In the genomic region with DNA sequence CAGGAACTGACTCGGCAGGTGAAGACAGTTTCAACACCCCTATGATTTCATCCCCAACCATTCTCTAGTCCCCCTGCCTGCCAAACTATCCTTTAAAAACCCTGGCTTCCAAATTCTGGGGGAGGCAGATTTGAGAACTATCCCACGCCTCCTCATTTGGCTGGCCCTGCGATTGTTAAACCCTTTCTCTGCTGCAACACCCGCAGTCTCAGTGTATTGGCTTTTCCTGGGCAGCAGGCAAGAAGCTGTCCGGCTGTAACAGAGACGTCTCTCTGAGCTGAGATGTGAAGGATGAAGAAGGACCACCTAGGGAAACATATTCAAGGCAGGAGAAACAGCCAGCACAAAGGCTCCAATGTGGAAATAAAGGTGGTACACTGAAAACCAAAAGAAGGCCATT, we compare ENCODE assay signal across 26 cellular contexts. TPM values are rescaled to one million over a fixed set of nuclear protein-coding genes. Genes with fewer than 3 reads are reported as not detected.
DNase-seq lines count a peak whose midpoint lies in the region; ATAC-seq, FAIRE-seq and TF ChIP-seq lines count a peak whose summit lies in the region.
"Had no signal": no experiment of that assay in that cellular context is flagged by ENCODE, and none has a peak within 500 bp of the region (broad histone marks: within the 10 kb centered on the region; RNA-seq: fewer than 3 reads in every experiment).

No MANE protein-coding gene starts in this region.

- peaks cover 11% of the 10 kb centered on the region for H3K4me1 Mint-ChIP-seq in endothelial cell (ENCODE audit: unreplicated experiment)

- H3K9ac ChIP-seq in HepG2 (ENCODE audit: insufficient read depth, low read depth, low read length) (no peak overlapping the region), kidney (ENCODE audit: low read length in 2 of 2) (no peak overlapping the region)
- H3K9ac ChIP-seq: BLaER1 had no signal

- H3K4me3 ChIP-seq in HepG2 (replicated peaks in 1 of 3; ENCODE audit: insufficient read depth in 1 of 3, low read depth in 2 of 3, low read length in 3 of 3) (no peak overlapping the region), right lobe of liver (no peak overlapping the region), kidney (ENCODE audit: low read length in 2 of 2) (no peak overlapping the region)
- H3K4me3 ChIP-seq: BLaER1, esophagus squamous epithelium, heart right ventricle, lung, Peyer's patch, right atrium auricular region had no signal

- H3K9me3 ChIP-seq in HepG2 (ENCODE audit: low read length) (peaks cover 17% of the 10 kb centered on the region), right lobe of liver (no peaks in the 10 kb centered on the region), kidney (ENCODE audit: control insufficient read depth in 1 of 2, low read length in 2 of 2) (peaks cover 0 to 6% of the 10 kb centered on the region in 2 donors)

- peak overlapping the region; percentile 67 for H3K4me3 Mint-ChIP-seq in endothelial cell (ENCODE audit: unreplicated experiment)
- H3K4me3 Mint-ChIP-seq: dendritic cell treated with granulocyte-macrophage colony-stimulating factor and Interleukin-4, amounts not matched to agents 40 ng/mL and 50 ng/mL, for 4 days; type B pancreatic cell had no signal

- H3K79me2 ChIP-seq in HepG2 (ENCODE audit: insufficient read depth, low read length), result peaks cover 15% of the 10 kb centered on the region

- H3K27ac Mint-ChIP-seq in endothelial cell (ENCODE audit: unreplicated experiment), result no peak overlapping the region
- H3K27ac Mint-ChIP-seq: dendritic cell treated with granulocyte-macrophage colony-stimulating factor and Interleukin-4, amounts not matched to agents 40 ng/mL and 50 ng/mL, for 4 days; type B pancreatic cell had no signal

- peaks cover 21% of the 10 kb centered on the region for H3K4me1 ChIP-seq in HepG2 (ENCODE audit: insufficient read depth, low read length)
- H3K4me1 ChIP-seq in right lobe of liver, result peaks cover 0 to 17% (median 7%) of the 10 kb centered on the region in 4 donors
- peaks cover 4 to 13% of the 10 kb centered on the region in 2 donors for H3K4me1 ChIP-seq in kidney (ENCODE audit: control insufficient read depth in 1 of 2, insufficient read depth in 1 of 2, low read depth in 1 of 2, low read length in 2 of 2)

- CTCF ChIA-PET in HepG2 (lab: Yijun Ruan, JAX; ENCODE audit: low intra/inter-chr PET ratio, low total read pairs), result no interaction called here

- H3K27ac ChIP-seq in HepG2 (ENCODE audit: extremely low read length, insufficient read depth, low read length) (no peak overlapping the region), right lobe of liver (no peak overlapping the region), kidney (ENCODE audit: low read depth in 2 of 2, low read length in 2 of 2) (no peak overlapping the region)
- H3K27ac ChIP-seq: BLaER1, esophagus squamous epithelium, heart right ventricle, Peyer's patch, right atrium auricular region, WERI-Rb-1 had no signal

- H3K27me3 Mint-ChIP-seq in endothelial cell (ENCODE audit: unreplicated experiment), result peaks cover 4% of the 10 kb centered on the region
- H3K27me3 Mint-ChIP-seq: dendritic cell treated with granulocyte-macrophage colony-stimulating factor and Interleukin-4, amounts not matched to agents 40 ng/mL and 50 ng/mL, for 4 days; type B pancreatic cell had no signal

- TF ChIP-seq EP300 in HepG2 (IDR thresholded peaks at IDR 0.05; ENCODE audit: low read depth in 2 of 2, low read length in 2 of 2) (no peak), HepG2 (CRISPR knock-in tag; IDR thresholded peaks at IDR 0.05; ENCODE audit: borderline replicate concordance) (no peak)

- intact Hi-C loops in HepG2 (cut with micrococcal nuclease; ENCODE audit: unreplicated experiment), result no loop called here
- intact Hi-C loops in right lobe of liver (cut with DNase I), result no loop called here
- intact Hi-C loops in kidney (cut with DNase I), result no loop called here

- no peaks in the 10 kb centered on the region for H4K20me1 ChIP-seq in HepG2 (ENCODE audit: insufficient read depth, low read length)

- H2AFZ ChIP-seq in HepG2 (ENCODE audit: low read length), result no peak overlapping the region

- TF ChIP-seq POLR2A in HepG2 (IDR thresholded peaks at IDR 0.05; ENCODE audit: insufficient read depth in 1 of 2, low read depth in 2 of 2, low read length in 2 of 2) (no peak), right lobe of liver (IDR thresholded peaks at IDR 0.05) (no peak)

- H3K27me3 ChIP-seq in HepG2 (ENCODE audit: control insufficient read depth in 1 of 2, insufficient read depth in 2 of 2, low read length in 2 of 2) (no peaks in the 10 kb centered on the region), right lobe of liver (no peaks in the 10 kb centered on the region)
- H3K27me3 ChIP-seq: BLaER1, esophagus squamous epithelium, heart right ventricle, Peyer's patch, right atrium auricular region had no signal

- H3K36me3 ChIP-seq in HepG2 (replicated peaks in 1 of 2; ENCODE audit: control insufficient read depth in 1 of 2, insufficient read depth in 2 of 2, low read length in 2 of 2) (peaks cover 30 to 61% of the 10 kb centered on the region in 2 experiments), right lobe of liver (peaks cover 0 to 65% (median 40%) of the 10 kb centered on the region in 4 donors), kidney (ENCODE audit: control insufficient read depth in 1 of 2, insufficient read depth in 2 of 2, low read length in 2 of 2) (peaks cover 34 to 37% of the 10 kb centered on the region in 2 donors)

- FAIRE-seq in HepG2 (lab: Jason Lieb, UNC), result no peak
- FAIRE-seq in kidney (lab: Jason Lieb, UNC), result no peak
- FAIRE-seq: H54 had no signal

- in situ Hi-C loops in HepG2 (cut with HindIII; ENCODE audit: extremely low pct_ligation_motif_present, low pct_unique_long_range_greater_than_20kb), result no loop called here

- TF ChIP-seq RAD21 in HepG2 (CRISPR knock-in tag; IDR thresholded peaks at IDR 0.05), result no peak

- TF ChIP-seq CTCF in HepG2 (CRISPR knock-in tag; IDR thresholded peaks at IDR 0.05) (no peak), right lobe of liver (IDR thresholded peaks at IDR 0.05) (no peak), endothelial cell (IDR thresholded peaks at IDR 0.05; ENCODE audit: unreplicated experiment) (no peak), kidney (IDR thresholded peaks at IDR 0.05; ENCODE audit: borderline replicate concordance, extremely low read depth, insufficient read depth) (no peak)

- ATAC-seq in HepG2 (no peak), right lobe of liver (no peak), GM21423 (IDR thresholded peaks at IDR 0.05; ENCODE audit: unreplicated experiment) (no peak)
- ATAC-seq: heart right ventricle had no signal

- POLR2A ChIA-PET in HepG2 (lab: Yijun Ruan, JAX), result interaction anchor here (0.7 to 1.0 kb wide), 3 partner anchors 10 to 27 kb away, joined by 3 read pairs; no protein-coding TSS in a partner anchor

- H3K9me3 Mint-ChIP-seq in endothelial cell (ENCODE audit: unreplicated experiment), result no peaks in the 10 kb centered on the region
- H3K9me3 Mint-ChIP-seq: type B pancreatic cell had no signal

- no TSS peak for BruUV-seq in HepG2 (replicated peaks; lab: Mats Ljungman, UMichigan)

- H3K4me2 ChIP-seq in HepG2 (ENCODE audit: low read depth, low read length), result no peak overlapping the region
- H3K4me2 ChIP-seq: BLaER1 had no signal

- peaks cover 57% of the 10 kb centered on the region for H3K36me3 Mint-ChIP-seq in endothelial cell (ENCODE audit: low read depth, unreplicated experiment)

- WGBS in HepG2 (ENCODE audit: low lambda C conversion rate), result 95% methylated on average over 6 of the region's 6 CpGs
- 92% methylated on average over 6 of the region's 6 CpGs for WGBS in right lobe of liver (ENCODE audit: insufficient coverage, low coverage, low lambda C conversion rate, missing lambda C conversion rate)

- DNase-seq in HepG2 (ENCODE audit: low spot score), result no peak
- no peak for DNase-seq in right lobe of liver
- no peak for DNase-seq in endothelial cell (ENCODE audit: low spot score)
- DNase-seq in AG08395 (ENCODE audit: low spot score), result no peak
- no peak for DNase-seq in kidney
- DNase-seq: activated effector memory CD4-positive, alpha-beta T cell treated with Interleukin-2 at 50 U/mL for 16 hours; DMS79 treated with DMSO at 0.1 percent for 48 hours; esophagus squamous epithelium; foreskin melanocyte; GF-D8; heart right ventricle; NCI-H1092 treated with DMSO at 0.1 percent for 48 hours; NCI-H1930; NCI-H526 treated with DMSO at 0.1 percent for 48 hours; Peyer's patch; SHP77 treated with DMSO at 0.1 percent for 48 hours; T-helper 9 cell; WERI-Rb-1 had no signal

RNA-seq across cellular contexts. Expression of a gene that starts 6.6 kb away (rescaled TPM):
- total RNA-seq in HepG2 (2016; rRNA removed; fragmentation: Illumina TruSeq; extraction: Trizol) (16.7 and 18.5 TPM in 2 replicates), right lobe of liver (10 to 100 TPM; 22.5 to 40.3 (median 29.8) TPM), endothelial cell (ENCODE audit: unreplicated experiment) (80.0 TPM), kidney (74.6 TPM)
- total RNA-seq in HepG2 (2016; cell fraction: cytosol; rRNA removed; fragmentation: Illumina TruSeq; extraction: Trizol; ENCODE audit: low read depth), result 13.5 and 13.9 TPM in 2 replicates
- 11.7 and 18.2 TPM in 2 replicates for total RNA-seq in HepG2 (2016; cell fraction: insoluble cytoplasmic fraction; rRNA removed; fragmentation: Illumina TruSeq; extraction: Trizol)
- total RNA-seq in HepG2 (2016; cell fraction: membrane; rRNA removed; fragmentation: Illumina TruSeq; extraction: Trizol), result 42.0 and 46.1 TPM in 2 replicates
- total RNA-seq in HepG2 (2016; cell fraction: nucleus; rRNA removed; fragmentation: Illumina TruSeq; extraction: Trizol), result 13.4 and 15.1 TPM in 2 replicates
- polyA plus RNA-seq in HepG2 (2011; rRNA removed) (65.4 and 103 TPM in 2 replicates), kidney (ENCODE audit: insufficient read depth, low read depth, low replicate concordance) (75.0 TPM)
- 63.0 and 69.3 TPM in 2 replicates for polyA plus RNA-seq in HepG2 (2011; cell fraction: cytosol; rRNA removed)
- polyA plus RNA-seq in HepG2 (2011; cell fraction: nucleus; rRNA removed), result 134 and 138 TPM in 2 replicates
- polyA plus RNA-seq in HepG2 (2012), result 36.1 and 53.0 TPM in 2 replicates
- 33.4 and 37.1 TPM in 2 replicates for polyA plus RNA-seq in HepG2 (2016; cell fraction: cytosol; fragmentation: Illumina TruSeq; extraction: Trizol; ENCODE audit: low read depth)
- polyA plus RNA-seq in HepG2 (2016; cell fraction: insoluble cytoplasmic fraction; fragmentation: Illumina TruSeq; extraction: Trizol; ENCODE audit: low read depth), result 18.0 and 19.3 TPM in 2 replicates
- polyA plus RNA-seq in HepG2 (2016; cell fraction: membrane; fragmentation: Illumina TruSeq; extraction: Trizol; ENCODE audit: low read depth), result 54.8 and 59.0 TPM in 2 replicates
- 32.9 and 35.5 TPM in 2 replicates for polyA plus RNA-seq in HepG2 (2016; cell fraction: nucleus; fragmentation: Illumina TruSeq; extraction: Trizol; ENCODE audit: insufficient read depth, low read depth)
- polyA minus RNA-seq in HepG2 (2011; rRNA and poly(A)+ RNA removed; ENCODE audit: low replicate concordance), result 41.6 and 91.9 TPM in 2 replicates
- polyA minus RNA-seq in HepG2 (2011; cell fraction: cytosol; rRNA and poly(A)+ RNA removed), result 15.4 and 21.1 TPM in 2 replicates
- 22.4 and 22.6 TPM in 2 replicates for polyA minus RNA-seq in HepG2 (2011; cell fraction: nucleus; rRNA and poly(A)+ RNA removed)

RNA-seq across cellular contexts. Expression of a gene that starts 15.4 kb away (rescaled TPM):
- total RNA-seq in HepG2 (2016; rRNA removed; fragmentation: Illumina TruSeq; extraction: Trizol) (25.7 and 32.8 TPM in 2 replicates), right lobe of liver (10 to 100 TPM; 31.4 to 78.6 (median 51.7) TPM), endothelial cell (ENCODE audit: unreplicated experiment) (63.3 TPM), kidney (77.9 TPM)
- 12.5 and 17.4 TPM in 2 replicates for total RNA-seq in HepG2 (2016; cell fraction: cytosol; rRNA removed; fragmentation: Illumina TruSeq; extraction: Trizol; ENCODE audit: low read depth)
- total RNA-seq in HepG2 (2016; cell fraction: insoluble cytoplasmic fraction; rRNA removed; fragmentation: Illumina TruSeq; extraction: Trizol), result 27.8 and 33.7 TPM in 2 replicates
- total RNA-seq in HepG2 (2016; cell fraction: membrane; rRNA removed; fragmentation: Illumina TruSeq; extraction: Trizol), result 18.2 and 19.8 TPM in 2 replicates
- total RNA-seq in HepG2 (2016; cell fraction: nucleus; rRNA removed; fragmentation: Illumina TruSeq; extraction: Trizol), result 13.7 and 15.3 TPM in 2 replicates
- polyA plus RNA-seq in HepG2 (2011; rRNA removed) (19.1 and 28.5 TPM in 2 replicates), kidney (ENCODE audit: insufficient read depth, low read depth, low replicate concordance) (185 TPM)
- 29.9 and 38.0 TPM in 2 replicates for polyA plus RNA-seq in HepG2 (2011; cell fraction: cytosol; rRNA removed)
- 34.1 and 55.6 TPM in 2 replicates for polyA plus RNA-seq in HepG2 (2011; cell fraction: nucleus; rRNA removed)
- 17.5 and 23.3 TPM in 2 replicates for polyA plus RNA-seq in HepG2 (2012)
- 28.9 and 48.9 TPM in 2 replicates for polyA plus RNA-seq in HepG2 (2016; cell fraction: cytosol; fragmentation: Illumina TruSeq; extraction: Trizol; ENCODE audit: low read depth)
- 44.7 and 50.7 TPM in 2 replicates for polyA plus RNA-seq in HepG2 (2016; cell fraction: insoluble cytoplasmic fraction; fragmentation: Illumina TruSeq; extraction: Trizol; ENCODE audit: low read depth)
- polyA plus RNA-seq in HepG2 (2016; cell fraction: membrane; fragmentation: Illumina TruSeq; extraction: Trizol; ENCODE audit: low read depth), result 31.6 and 41.6 TPM in 2 replicates
- polyA plus RNA-seq in HepG2 (2016; cell fraction: nucleus; fragmentation: Illumina TruSeq; extraction: Trizol; ENCODE audit: insufficient read depth, low read depth), result 39.2 and 40.7 TPM in 2 replicates
- 3.6 and 45.8 TPM in 2 replicates for polyA minus RNA-seq in HepG2 (2011; rRNA and poly(A)+ RNA removed; ENCODE audit: low replicate concordance)
- polyA minus RNA-seq in HepG2 (2011; cell fraction: cytosol; rRNA and poly(A)+ RNA removed), result 3.8 and 5.4 TPM in 2 replicates
- 1.7 and 4.1 TPM in 2 replicates for polyA minus RNA-seq in HepG2 (2011; cell fraction: nucleus; rRNA and poly(A)+ RNA removed)

RNA-seq across cellular contexts. Expression of a gene that starts 24.0 kb away (rescaled TPM):
- total RNA-seq in HepG2 (2016; rRNA removed; fragmentation: Illumina TruSeq; extraction: Trizol) (14.8 and 18.8 TPM in 2 replicates), right lobe of liver (10 to 100 TPM in 3 of 6 experiments, 1 to 10 TPM in 3; 3.2 to 23.8 (median 11.2) TPM), endothelial cell (ENCODE audit: unreplicated experiment) (25.0 TPM), kidney (31.4 TPM)
- total RNA-seq in HepG2 (2016; cell fraction: cytosol; rRNA removed; fragmentation: Illumina TruSeq; extraction: Trizol; ENCODE audit: low read depth), result 35.6 and 43.0 TPM in 2 replicates
- total RNA-seq in HepG2 (2016; cell fraction: insoluble cytoplasmic fraction; rRNA removed; fragmentation: Illumina TruSeq; extraction: Trizol), result 13.0 and 19.7 TPM in 2 replicates
- 47.7 and 65.6 TPM in 2 replicates for total RNA-seq in HepG2 (2016; cell fraction: membrane; rRNA removed; fragmentation: Illumina TruSeq; extraction: Trizol)
- total RNA-seq in HepG2 (2016; cell fraction: nucleus; rRNA removed; fragmentation: Illumina TruSeq; extraction: Trizol), result 12.8 and 17.5 TPM in 2 replicates
- polyA plus RNA-seq in HepG2 (2011; rRNA removed) (27.7 and 36.4 TPM in 2 replicates), kidney (ENCODE audit: insufficient read depth, low read depth, low replicate concordance) (31.6 TPM)
- polyA plus RNA-seq in HepG2 (2011; cell fraction: cytosol; rRNA removed), result 26.2 and 47.9 TPM in 2 replicates
- polyA plus RNA-seq in HepG2 (2011; cell fraction: nucleus; rRNA removed), result 41.2 and 43.3 TPM in 2 replicates
- polyA plus RNA-seq in HepG2 (2012), result 14.8 and 21.6 TPM in 2 replicates
- 55.5 and 75.3 TPM in 2 replicates for polyA plus RNA-seq in HepG2 (2016; cell fraction: cytosol; fragmentation: Illumina TruSeq; extraction: Trizol; ENCODE audit: low read depth)
- polyA plus RNA-seq in HepG2 (2016; cell fraction: insoluble cytoplasmic fraction; fragmentation: Illumina TruSeq; extraction: Trizol; ENCODE audit: low read depth), result 20.6 and 23.9 TPM in 2 replicates
- polyA plus RNA-seq in HepG2 (2016; cell fraction: membrane; fragmentation: Illumina TruSeq; extraction: Trizol; ENCODE audit: low read depth), result 69.4 and 78.8 TPM in 2 replicates
- 25.2 and 32.3 TPM in 2 replicates for polyA plus RNA-seq in HepG2 (2016; cell fraction: nucleus; fragmentation: Illumina TruSeq; extraction: Trizol; ENCODE audit: insufficient read depth, low read depth)
- polyA minus RNA-seq in HepG2 (2011; rRNA and poly(A)+ RNA removed; ENCODE audit: low replicate concordance), result 74.4 and 118 TPM in 2 replicates
- 40.0 and 42.1 TPM in 2 replicates for polyA minus RNA-seq in HepG2 (2011; cell fraction: cytosol; rRNA and poly(A)+ RNA removed)
- 15.6 and 17.8 TPM in 2 replicates for polyA minus RNA-seq in HepG2 (2011; cell fraction: nucleus; rRNA and poly(A)+ RNA removed)

RNA-seq across cellular contexts. Expression of a gene that starts 37.7 kb away (rescaled TPM):
- total RNA-seq in HepG2 (2016; rRNA removed; fragmentation: Illumina TruSeq; extraction: Trizol), result 0.20 TPM in 1 of 2 replicates, not detected in the other
- total RNA-seq in HepG2 (2016; cell fraction: cytosol; rRNA removed; fragmentation: Illumina TruSeq; extraction: Trizol; ENCODE audit: low read depth), result 0.51 TPM in 1 of 2 replicates, not detected in the other
- total RNA-seq in HepG2 (2016; cell fraction: insoluble cytoplasmic fraction; rRNA removed; fragmentation: Illumina TruSeq; extraction: Trizol), result 0.15 TPM in 1 of 2 replicates, not detected in the other
- total RNA-seq in HepG2 (2016; cell fraction: membrane; rRNA removed; fragmentation: Illumina TruSeq; extraction: Trizol), result not detected in 2 replicates
- total RNA-seq in HepG2 (2016; cell fraction: nucleus; rRNA removed; fragmentation: Illumina TruSeq; extraction: Trizol), result 0.56 TPM in 1 of 2 replicates, not detected in the other
- polyA plus RNA-seq in HepG2 (2011; rRNA removed), result 0.44 and 0.49 TPM in 2 replicates
- polyA plus RNA-seq in HepG2 (2011; cell fraction: cytosol; rRNA removed), result 0.17 and 0.32 TPM in 2 replicates
- 5.3 and 9.9 TPM in 2 replicates for polyA plus RNA-seq in HepG2 (2011; cell fraction: nucleus; rRNA removed)
- 0.32 and 0.67 TPM in 2 replicates for polyA plus RNA-seq in HepG2 (2012)
- 0.24 TPM in 1 of 2 replicates, not detected in the other for polyA plus RNA-seq in HepG2 (2016; cell fraction: cytosol; fragmentation: Illumina TruSeq; extraction: Trizol; ENCODE audit: low read depth)
- not detected in 2 replicates for polyA plus RNA-seq in HepG2 (2016; cell fraction: insoluble cytoplasmic fraction; fragmentation: Illumina TruSeq; extraction: Trizol; ENCODE audit: low read depth)
- not detected in 2 replicates for polyA plus RNA-seq in HepG2 (2016; cell fraction: membrane; fragmentation: Illumina TruSeq; extraction: Trizol; ENCODE audit: low read depth)
- polyA plus RNA-seq in HepG2 (2016; cell fraction: nucleus; fragmentation: Illumina TruSeq; extraction: Trizol; ENCODE audit: insufficient read depth, low read depth), result 1.1 TPM in 1 of 2 replicates, not detected in the other
- polyA minus RNA-seq in HepG2 (2011; rRNA and poly(A)+ RNA removed; ENCODE audit: low replicate concordance), result 0.72 and 1.4 TPM in 2 replicates
- polyA minus RNA-seq in HepG2 (2011; cell fraction: cytosol; rRNA and poly(A)+ RNA removed), result 0.88 TPM in 1 of 2 replicates, not detected in the other
- polyA minus RNA-seq in HepG2 (2011; cell fraction: nucleus; rRNA and poly(A)+ RNA removed), result 1.3 and 2.2 TPM in 2 replicates
- under 1 TPM in 3 of 6 experiments, not detected in 3; 0.58 to 0.81 (median 0.70) TPM for total RNA-seq in right lobe of liver
- 2.4 TPM for total RNA-seq in endothelial cell (ENCODE audit: unreplicated experiment)
- total RNA-seq in kidney, result 3.0 TPM
- polyA plus RNA-seq in kidney (ENCODE audit: insufficient read depth, low read depth, low replicate concordance), result 4.3 TPM

RNA-seq across cellular contexts. Expression of a gene that starts 38.4 kb away (rescaled TPM):
- total RNA-seq in HepG2 (2016; rRNA removed; fragmentation: Illumina TruSeq; extraction: Trizol), result 0.02 TPM in 1 of 2 replicates, not detected in the other
- not detected in 2 replicates for total RNA-seq in HepG2 (2016; cell fraction: cytosol; rRNA removed; fragmentation: Illumina TruSeq; extraction: Trizol; ENCODE audit: low read depth)
- 0.07 and 0.17 TPM in 2 replicates for total RNA-seq in HepG2 (2016; cell fraction: insoluble cytoplasmic fraction; rRNA removed; fragmentation: Illumina TruSeq; extraction: Trizol)
- total RNA-seq in HepG2 (2016; cell fraction: membrane; rRNA removed; fragmentation: Illumina TruSeq; extraction: Trizol), result 0.07 and 0.22 TPM in 2 replicates
- 0.25 TPM in 1 of 2 replicates, not detected in the other for total RNA-seq in HepG2 (2016; cell fraction: nucleus; rRNA removed; fragmentation: Illumina TruSeq; extraction: Trizol)
- polyA plus RNA-seq in HepG2 (2011; rRNA removed), result 1.1 and 1.4 TPM in 2 replicates
- 0.82 and 1.1 TPM in 2 replicates for polyA plus RNA-seq in HepG2 (2011; cell fraction: cytosol; rRNA removed)
- 2.1 and 2.3 TPM in 2 replicates for polyA plus RNA-seq in HepG2 (2011; cell fraction: nucleus; rRNA removed)
- 1.4 and 1.5 TPM in 2 replicates for polyA plus RNA-seq in HepG2 (2012)
- polyA plus RNA-seq in HepG2 (2016; cell fraction: cytosol; fragmentation: Illumina TruSeq; extraction: Trizol; ENCODE audit: low read depth), result not detected in 2 replicates
- polyA plus RNA-seq in HepG2 (2016; cell fraction: insoluble cytoplasmic fraction; fragmentation: Illumina TruSeq; extraction: Trizol; ENCODE audit: low read depth), result 0.08 TPM in 1 of 2 replicates, not detected in the other
- polyA plus RNA-seq in HepG2 (2016; cell fraction: membrane; fragmentation: Illumina TruSeq; extraction: Trizol; ENCODE audit: low read depth), result 0.06 and 0.13 TPM in 2 replicates
- polyA plus RNA-seq in HepG2 (2016; cell fraction: nucleus; fragmentation: Illumina TruSeq; extraction: Trizol; ENCODE audit: insufficient read depth, low read depth), result 0.20 and 0.22 TPM in 2 replicates
- 1.2 and 26.5 TPM in 2 replicates for polyA minus RNA-seq in HepG2 (2011; rRNA and poly(A)+ RNA removed; ENCODE audit: low replicate concordance)
- 0.30 and 0.62 TPM in 2 replicates for polyA minus RNA-seq in HepG2 (2011; cell fraction: cytosol; rRNA and poly(A)+ RNA removed)
- polyA minus RNA-seq in HepG2 (2011; cell fraction: nucleus; rRNA and poly(A)+ RNA removed), result 0.75 and 0.90 TPM in 2 replicates
- total RNA-seq in right lobe of liver, result 10 to 100 TPM; 27.4 to 90.1 (median 54.1) TPM
- total RNA-seq in endothelial cell (ENCODE audit: unreplicated experiment), result 113 TPM
- total RNA-seq in kidney, result 135 TPM
- 158 TPM for polyA plus RNA-seq in kidney (ENCODE audit: insufficient read depth, low read depth, low replicate concordance)
- polyA plus RNA-seq: neural cell had no signal
